Comparison of ENCODE assay signal across 12 cellular contexts in genomic region chr9:95864852-95865580, GRCh38.
"Had no signal": no experiment of that assay in that cellular context is flagged by ENCODE, and none has a peak within 500 bp of the region (broad histone marks: within the 10 kb centered on the region; RNA-seq: fewer than 3 reads in every experiment).

No MANE protein-coding gene starts in this region.

- H3K4me1 ChIP-seq: thyroid gland had no signal

- H3K27me3 ChIP-seq: neutrophil, thyroid gland had no signal

- H3K36me3 ChIP-seq: neutrophil, thyroid gland had no signal

- ATAC-seq: left ventricle myocardium superior; mucosa of descending colon; naive thymus-derived CD8-positive, alpha-beta T cell had no signal

- H3K4me3 ChIP-seq: coronary artery, mucosa of descending colon, thyroid gland had no signal

- H3K9me3 ChIP-seq: neutrophil, thyroid gland had no signal

- H3K27ac ChIP-seq: coronary artery, neutrophil, thyroid gland had no signal

- DNase-seq: activated CD4-positive, alpha-beta T cell treated with anti-CD3 and anti-CD28 coated beads, Interleukin-2, amount 50 U/mL, for 4 hours; activated CD4-positive, CD25-positive, alpha-beta regulatory T cell; activated effector memory CD4-positive, alpha-beta T cell treated with anti-CD3 and anti-CD28 coated beads, Interleukin-2, amount 50 U/mL, for 16 hours; foreskin fibroblast; kidney glomerular epithelial cell; left ventricle myocardium superior; mucosa of descending colon; naive thymus-derived CD8-positive, alpha-beta T cell; stimulated activated CD4-positive, alpha-beta T cell treated with anti-CD3 and anti-CD28 coated beads, Interleukin-1b, Interleukin-23, amount 100 ng/mL, for 48 hours; thyroid gland had no signal
